1 cellular context compared by ENCODE assay signal in the genomic region with DNA sequence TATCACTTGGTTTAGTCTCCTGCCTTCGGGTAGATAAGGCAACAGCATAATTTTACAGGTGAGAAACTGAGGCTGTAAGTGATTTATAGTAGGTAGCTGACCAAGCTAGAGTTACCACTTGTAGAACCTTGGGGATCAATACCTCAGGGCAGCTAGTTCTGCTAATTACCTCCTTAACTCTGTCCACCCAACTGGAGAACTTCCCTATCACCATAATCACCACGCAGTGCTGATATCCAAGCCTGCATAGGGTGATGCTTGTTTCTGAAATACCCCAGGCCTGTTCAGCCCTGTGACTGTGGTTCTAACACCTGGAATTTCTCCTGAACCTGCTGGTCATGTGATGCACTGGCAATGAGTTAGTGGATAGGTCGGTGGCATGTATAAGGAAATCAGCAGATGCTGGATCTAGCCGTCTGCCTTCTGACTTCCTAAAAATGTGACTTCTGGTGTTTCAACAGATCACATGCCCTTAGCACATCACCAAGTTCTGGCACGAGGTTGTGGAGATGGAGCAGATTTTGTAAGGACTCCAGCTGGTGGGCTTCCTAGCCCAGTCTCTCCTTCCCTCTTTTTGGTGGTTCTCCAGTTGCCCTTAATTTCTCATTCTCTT.
TF ChIP-seq lines count a peak whose summit lies in the region.

No MANE protein-coding gene starts in this region.

TF ChIP-seq in H1, 55 proteins besides CTCF, POLR2A, EP300 and RAD21:
- TF ChIP-seq JUN (IDR thresholded peaks at IDR 0.05; ENCODE audit: low read depth, low read length) (no peak), FOSL1 (IDR thresholded peaks at IDR 0.05; ENCODE audit: insufficient read depth, low read depth, low read length) (no peak), RBBP5 (IDR thresholded peaks at IDR 0.05; ENCODE audit: borderline replicate concordance, low read depth, low read length) (no peak), KDM1A (IDR thresholded peaks at IDR 0.05; ENCODE audit: borderline replicate concordance, low read length) (no peak), JUND (IDR thresholded peaks at IDR 0.05; ENCODE audit: low read length) (no peak)
TF ChIP-seq in H1: peak in this region for 0.
